13 cellular contexts compared by ENCODE assay signal in the genomic region with DNA sequence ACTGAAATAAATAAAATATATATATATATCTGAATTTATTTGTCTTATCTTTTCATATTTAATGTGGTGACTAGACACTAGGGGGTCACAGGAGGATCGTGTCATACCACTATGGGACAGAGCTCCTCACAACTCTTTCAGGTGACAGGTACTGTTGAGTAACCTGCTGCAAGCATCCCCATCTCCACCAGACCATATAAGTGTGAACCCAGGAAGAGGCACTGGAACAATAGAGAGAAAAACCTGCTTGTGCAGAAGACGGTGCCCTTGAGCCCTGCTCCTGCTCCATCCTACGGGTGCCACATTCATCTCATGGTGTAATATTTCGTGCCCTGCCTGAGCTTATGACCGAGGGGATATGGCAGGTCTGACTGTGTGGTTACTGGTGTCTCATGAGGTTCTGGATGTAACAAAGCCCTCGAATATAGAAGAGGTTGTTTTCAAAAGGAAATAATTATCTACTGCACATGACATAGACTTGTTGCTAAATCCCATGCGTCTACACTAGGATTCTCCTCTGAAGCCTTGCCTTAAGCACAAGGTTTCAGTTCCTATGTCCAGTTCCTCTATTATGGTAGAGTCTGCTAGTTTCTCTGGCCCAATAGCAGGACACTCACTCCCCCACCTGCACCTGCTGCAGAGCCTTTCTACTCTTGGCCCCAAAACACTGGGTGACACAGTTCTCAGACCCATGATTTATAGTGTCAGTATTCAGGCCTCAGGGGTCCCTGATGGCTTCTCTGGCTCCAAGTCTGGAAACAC.
DNase-seq lines count a peak whose midpoint lies in the region; ATAC-seq, FAIRE-seq and TF ChIP-seq lines count a peak whose summit lies in the region.
"Had no signal": no experiment of that assay in that cellular context is flagged by ENCODE, and none has a peak within 500 bp of the region (broad histone marks: within the 10 kb centered on the region; RNA-seq: fewer than 3 reads in every experiment).

No MANE protein-coding gene starts in this region.

- peak; percentile 61 for ATAC-seq in GM21423 (IDR thresholded peaks at IDR 0.05; ENCODE audit: unreplicated experiment)
- ATAC-seq in lower lobe of right lung: peak; percentile 41 to 74
- no peak for ATAC-seq in activated CD4-positive, alpha-beta T cell treated with anti-CD3 and anti-CD28 coated beads for 36 hours
- ATAC-seq: naive thymus-derived CD8-positive, alpha-beta T cell had no signal

- peaks cover 4% of the 10 kb centered on the region for H3K4me1 Mint-ChIP-seq in activated CD4-positive, alpha-beta T cell treated with anti-CD3 and anti-CD28 coated beads for 36 hours

- no peaks in the 10 kb centered on the region for H3K27me3 ChIP-seq in lower lobe of right lung (ENCODE audit: low read depth)

- no peaks in the 10 kb centered on the region for H3K36me3 Mint-ChIP-seq in activated CD4-positive, alpha-beta T cell treated with anti-CD3 and anti-CD28 coated beads for 36 hours (ENCODE audit: low read depth)
- H3K36me3 Mint-ChIP-seq: naive thymus-derived CD8-positive, alpha-beta T cell had no signal

- CTCF ChIA-PET in activated CD4-positive, alpha-beta T cell treated with anti-CD3 and anti-CD28 coated beads for 36 hours (lab: Charles Lee): interaction anchor here (0.9 to 1.5 kb wide), 2 partner anchors 22 to 31 kb away, joined by 3 to 5 read pairs; no protein-coding TSS in a partner anchor

- no peaks in the 10 kb centered on the region for H3K4me1 ChIP-seq in lower lobe of right lung

- H3K4me3 ChIP-seq in NB4 (ENCODE audit: low read depth, low read length) (no peak overlapping the region), lower lobe of right lung (no peak overlapping the region)

- POLR2A ChIA-PET in activated CD4-positive, alpha-beta T cell treated with anti-CD3 and anti-CD28 coated beads for 36 hours (lab: Charles Lee): no interaction called here

- no peak overlapping the region for H3K27ac ChIP-seq in lower lobe of right lung

- H3K9me3 ChIP-seq in lower lobe of right lung: no peaks in the 10 kb centered on the region

- no peak overlapping the region for H3K4me3 Mint-ChIP-seq in activated CD4-positive, alpha-beta T cell treated with anti-CD3 and anti-CD28 coated beads for 36 hours
- H3K4me3 Mint-ChIP-seq: CD4-positive, alpha-beta T cell; naive thymus-derived CD8-positive, alpha-beta T cell had no signal

- no peaks in the 10 kb centered on the region for H3K27me3 Mint-ChIP-seq in activated CD4-positive, alpha-beta T cell treated with anti-CD3 and anti-CD28 coated beads for 36 hours
- H3K27me3 Mint-ChIP-seq: CD4-positive, alpha-beta T cell; naive thymus-derived CD8-positive, alpha-beta T cell had no signal

- no peak overlapping the region for H3K27ac Mint-ChIP-seq in activated CD4-positive, alpha-beta T cell treated with anti-CD3 and anti-CD28 coated beads for 36 hours
- H3K27ac Mint-ChIP-seq: CD4-positive, alpha-beta T cell had no signal

- intact Hi-C loops in lower lobe of right lung (cut with DNase I): no loop called here
- intact Hi-C loops in activated CD4-positive, alpha-beta T cell treated with anti-CD3 and anti-CD28 coated beads for 36 hours (cut with DNase I, micrococcal nuclease): no loop called here

- no peaks in the 10 kb centered on the region for H3K9me3 Mint-ChIP-seq in activated CD4-positive, alpha-beta T cell treated with anti-CD3 and anti-CD28 coated beads for 36 hours (ENCODE audit: low read depth)
- H3K9me3 Mint-ChIP-seq: CD4-positive, alpha-beta T cell; naive thymus-derived CD8-positive, alpha-beta T cell had no signal

- no peak for TF ChIP-seq POLR2A in NB4 (IDR thresholded peaks at IDR 0.05; ENCODE audit: extremely low read depth, insufficient read length)

- no peak for TF ChIP-seq CTCF in GM13976 (IDR thresholded peaks at IDR 0.05; ENCODE audit: borderline replicate concordance, control extremely low read depth, extremely low read depth, insufficient read depth, missing control alignments)
- no peak for TF ChIP-seq CTCF in NB4 (IDR thresholded peaks at IDR 0.05; ENCODE audit: low read depth, low read length)
- no peak for TF ChIP-seq CTCF in lower lobe of right lung (IDR thresholded peaks at IDR 0.05)

- DNase-seq in GM13976 (ENCODE audit: low spot score) (peak; percentile 51), NB4 (ENCODE audit: low read depth) (peak; percentile 52), lower lobe of right lung (no peak), NCI-H345 (lab: John Stamatoyannopoulos, UW) (no peak), RCC 7860 (ENCODE audit: low spot score) (no peak), ACHN (no peak)
- DNase-seq in activated CD4-positive, alpha-beta T cell treated with anti-CD3 and anti-CD28 coated beads for 36 hours: no peak
- DNase-seq: activated CD4-positive, alpha-beta T cell treated with anti-CD3 and anti-CD28 coated beads for 4 hours; CD4-positive, alpha-beta T cell; cerebellar nuclear complex; naive thymus-derived CD8-positive, alpha-beta T cell; SHP77 had no signal

- no peaks in the 10 kb centered on the region for H3K36me3 ChIP-seq in lower lobe of right lung

- no peak for FAIRE-seq in RCC 7860 (lab: Jason Lieb, UNC)

- in situ Hi-C loops in GM13976 (cut with MboI; ENCODE audit: low sequenced_read_pairs, unreplicated experiment): no loop called here
- in situ Hi-C loops in ACHN (cut with HindIII; ENCODE audit: low pct_ligation_motif_present, low pct_unique_long_range_greater_than_20kb, low sequenced_read_pairs): no loop called here

Comparison
In these comparisons a context has a peak if more than half of its experiments do, and no peak if none do; other contexts are left out.
1. DNase-seq: peak in GM13976 (single experiment) and NB4 (single experiment); none in lower lobe of right lung (single experiment), NCI-H345 (single experiment), RCC 7860 (single experiment), activated CD4-positive, alpha-beta T cell treated with anti-CD3 and anti-CD28 coated beads for 36 hours (single experiment) and ACHN (single experiment).